Comparison of ENCODE assay signal across 1 cellular context in the genomic region with DNA sequence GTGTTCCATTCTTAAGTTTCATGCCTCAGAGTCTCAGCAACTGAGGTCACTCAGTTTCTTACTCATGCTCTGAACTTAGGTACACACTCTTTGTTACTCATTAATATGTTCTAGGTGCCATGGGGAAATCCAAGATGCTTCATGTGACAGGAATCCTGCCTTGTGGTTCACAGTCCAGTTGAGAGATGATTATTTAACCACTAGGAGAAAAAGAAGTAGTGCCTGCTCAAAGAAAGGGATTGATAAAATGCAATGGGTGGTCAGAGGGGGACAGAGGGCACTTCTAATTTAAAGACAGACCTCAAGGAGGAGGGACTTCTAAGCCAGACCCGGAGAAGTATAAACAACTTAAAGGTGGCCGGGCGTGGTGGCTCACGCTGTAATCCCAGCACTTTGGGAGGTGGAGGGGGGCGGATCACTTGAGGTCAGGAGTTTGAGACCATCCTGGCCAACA.
TF ChIP-seq lines count a peak whose summit lies in the region.

No MANE protein-coding gene starts in this region.

TF ChIP-seq in GM12878, 131 proteins besides CTCF, POLR2A, EP300 and RAD21 (continued from another document):
- TF ChIP-seq TBL1XR1 (IDR thresholded peaks at IDR 0.05; ENCODE audit: low read depth, low read length): no peak
- peak in 1 of 2 experiments; percentile 69; a peak in 1 of 4 replicates for TF ChIP-seq CEBPB (IDR thresholded peaks at IDR 0.05; ENCODE audit: borderline replicate concordance in 1 of 2, low read depth in 2 of 2, low read length in 2 of 2)
- TF ChIP-seq, protein P1, sequence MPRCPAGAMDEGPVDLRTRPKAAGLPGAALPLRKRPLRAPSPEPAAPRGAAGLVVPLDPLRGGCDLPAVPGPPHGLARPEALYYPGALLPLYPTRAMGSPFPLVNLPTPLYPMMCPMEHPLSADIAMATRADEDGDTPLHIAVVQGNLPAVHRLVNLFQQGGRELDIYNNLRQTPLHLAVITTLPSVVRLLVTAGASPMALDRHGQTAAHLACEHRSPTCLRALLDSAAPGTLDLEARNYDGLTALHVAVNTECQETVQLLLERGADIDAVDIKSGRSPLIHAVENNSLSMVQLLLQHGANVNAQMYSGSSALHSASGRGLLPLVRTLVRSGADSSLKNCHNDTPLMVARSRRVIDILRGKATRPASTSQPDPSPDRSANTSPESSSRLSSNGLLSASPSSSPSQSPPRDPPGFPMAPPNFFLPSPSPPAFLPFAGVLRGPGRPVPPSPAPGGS (IDR thresholded peaks at IDR 0.05; ENCODE audit: borderline replicate concordance, insufficient read depth, low read depth, low read length, poor library complexity, severe bottlenecking): peak; percentile 82
- peak; percentile 28 for TF ChIP-seq SMAD1 (IDR thresholded peaks at IDR 0.05; ENCODE audit: low read depth, partially characterized antibody)
- TF ChIP-seq CREB1 (IDR thresholded peaks at IDR 0.05; ENCODE audit: low read depth): 0 out of 2 replicates have a peak, but pooled peaks have one; percentile 21
- TF ChIP-seq, protein P2, sequence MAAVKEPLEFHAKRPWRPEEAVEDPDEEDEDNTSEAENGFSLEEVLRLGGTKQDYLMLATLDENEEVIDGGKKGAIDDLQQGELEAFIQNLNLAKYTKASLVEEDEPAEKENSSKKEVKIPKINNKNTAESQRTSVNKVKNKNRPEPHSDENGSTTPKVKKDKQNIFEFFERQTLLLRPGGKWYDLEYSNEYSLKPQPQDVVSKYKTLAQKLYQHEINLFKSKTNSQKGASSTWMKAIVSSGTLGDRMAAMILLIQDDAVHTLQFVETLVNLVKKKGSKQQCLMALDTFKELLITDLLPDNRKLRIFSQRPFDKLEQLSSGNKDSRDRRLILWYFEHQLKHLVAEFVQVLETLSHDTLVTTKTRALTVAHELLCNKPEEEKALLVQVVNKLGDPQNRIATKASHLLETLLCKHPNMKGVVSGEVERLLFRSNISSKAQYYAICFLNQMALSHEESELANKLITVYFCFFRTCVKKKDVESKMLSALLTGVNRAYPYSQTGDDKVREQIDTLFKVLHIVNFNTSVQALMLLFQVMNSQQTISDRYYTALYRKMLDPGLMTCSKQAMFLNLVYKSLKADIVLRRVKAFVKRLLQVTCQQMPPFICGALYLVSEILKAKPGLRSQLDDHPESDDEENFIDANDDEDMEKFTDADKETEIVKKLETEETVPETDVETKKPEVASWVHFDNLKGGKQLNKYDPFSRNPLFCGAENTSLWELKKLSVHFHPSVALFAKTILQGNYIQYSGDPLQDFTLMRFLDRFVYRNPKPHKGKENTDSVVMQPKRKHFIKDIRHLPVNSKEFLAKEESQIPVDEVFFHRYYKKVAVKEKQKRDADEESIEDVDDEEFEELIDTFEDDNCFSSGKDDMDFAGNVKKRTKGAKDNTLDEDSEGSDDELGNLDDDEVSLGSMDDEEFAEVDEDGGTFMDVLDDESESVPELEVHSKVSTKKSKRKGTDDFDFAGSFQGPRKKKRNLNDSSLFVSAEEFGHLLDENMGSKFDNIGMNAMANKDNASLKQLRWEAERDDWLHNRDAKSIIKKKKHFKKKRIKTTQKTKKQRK (IDR thresholded peaks at IDR 0.05; ENCODE audit: low read depth, low read length): no peak
- peak; percentile 99 for TF ChIP-seq IKZF2 (IDR thresholded peaks at IDR 0.05)
- no peak for TF ChIP-seq TARDBP (IDR thresholded peaks at IDR 0.05; ENCODE audit: borderline replicate concordance)
- TF ChIP-seq PAX5 (IDR thresholded peaks at IDR 0.05; ENCODE audit: borderline replicate concordance, low read depth, low read length): no peak
- TF ChIP-seq, protein P3, sequence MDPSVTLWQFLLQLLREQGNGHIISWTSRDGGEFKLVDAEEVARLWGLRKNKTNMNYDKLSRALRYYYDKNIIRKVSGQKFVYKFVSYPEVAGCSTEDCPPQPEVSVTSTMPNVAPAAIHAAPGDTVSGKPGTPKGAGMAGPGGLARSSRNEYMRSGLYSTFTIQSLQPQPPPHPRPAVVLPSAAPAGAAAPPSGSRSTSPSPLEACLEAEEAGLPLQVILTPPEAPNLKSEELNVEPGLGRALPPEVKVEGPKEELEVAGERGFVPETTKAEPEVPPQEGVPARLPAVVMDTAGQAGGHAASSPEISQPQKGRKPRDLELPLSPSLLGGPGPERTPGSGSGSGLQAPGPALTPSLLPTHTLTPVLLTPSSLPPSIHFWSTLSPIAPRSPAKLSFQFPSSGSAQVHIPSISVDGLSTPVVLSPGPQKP (IDR thresholded peaks at IDR 0.05; ENCODE audit: low read depth, low read length): no peak
- TF ChIP-seq, protein P4, sequence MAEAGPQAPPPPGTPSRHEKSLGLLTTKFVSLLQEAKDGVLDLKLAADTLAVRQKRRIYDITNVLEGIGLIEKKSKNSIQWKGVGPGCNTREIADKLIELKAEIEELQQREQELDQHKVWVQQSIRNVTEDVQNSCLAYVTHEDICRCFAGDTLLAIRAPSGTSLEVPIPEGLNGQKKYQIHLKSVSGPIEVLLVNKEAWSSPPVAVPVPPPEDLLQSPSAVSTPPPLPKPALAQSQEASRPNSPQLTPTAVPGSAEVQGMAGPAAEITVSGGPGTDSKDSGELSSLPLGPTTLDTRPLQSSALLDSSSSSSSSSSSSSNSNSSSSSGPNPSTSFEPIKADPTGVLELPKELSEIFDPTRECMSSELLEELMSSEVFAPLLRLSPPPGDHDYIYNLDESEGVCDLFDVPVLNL (IDR thresholded peaks at IDR 0.05; ENCODE audit: low read depth, low read length): no peak
- no peak for TF ChIP-seq HDAC2 (IDR thresholded peaks at IDR 0.05)
- peak; percentile 96 for TF ChIP-seq RUNX3 (IDR thresholded peaks at IDR 0.05; ENCODE audit: low read length)
- TF ChIP-seq KDM1A (IDR thresholded peaks at IDR 0.05; ENCODE audit: borderline replicate concordance): no peak
- TF ChIP-seq BMI1 (IDR thresholded peaks at IDR 0.05; ENCODE audit: borderline replicate concordance): peak; percentile 77
- peak; percentile 47; the same call in 1 of the 2 replicates for TF ChIP-seq MEF2A (IDR thresholded peaks at IDR 0.05; ENCODE audit: insufficient read depth, low read depth, low read length)
- no peak for TF ChIP-seq SP1 (IDR thresholded peaks at IDR 0.05; ENCODE audit: low read depth, low read length)
- TF ChIP-seq SMARCA5 (IDR thresholded peaks at IDR 0.05): peak; percentile 50; the same call in 1 of the 2 replicates
- TF ChIP-seq, protein P5, sequence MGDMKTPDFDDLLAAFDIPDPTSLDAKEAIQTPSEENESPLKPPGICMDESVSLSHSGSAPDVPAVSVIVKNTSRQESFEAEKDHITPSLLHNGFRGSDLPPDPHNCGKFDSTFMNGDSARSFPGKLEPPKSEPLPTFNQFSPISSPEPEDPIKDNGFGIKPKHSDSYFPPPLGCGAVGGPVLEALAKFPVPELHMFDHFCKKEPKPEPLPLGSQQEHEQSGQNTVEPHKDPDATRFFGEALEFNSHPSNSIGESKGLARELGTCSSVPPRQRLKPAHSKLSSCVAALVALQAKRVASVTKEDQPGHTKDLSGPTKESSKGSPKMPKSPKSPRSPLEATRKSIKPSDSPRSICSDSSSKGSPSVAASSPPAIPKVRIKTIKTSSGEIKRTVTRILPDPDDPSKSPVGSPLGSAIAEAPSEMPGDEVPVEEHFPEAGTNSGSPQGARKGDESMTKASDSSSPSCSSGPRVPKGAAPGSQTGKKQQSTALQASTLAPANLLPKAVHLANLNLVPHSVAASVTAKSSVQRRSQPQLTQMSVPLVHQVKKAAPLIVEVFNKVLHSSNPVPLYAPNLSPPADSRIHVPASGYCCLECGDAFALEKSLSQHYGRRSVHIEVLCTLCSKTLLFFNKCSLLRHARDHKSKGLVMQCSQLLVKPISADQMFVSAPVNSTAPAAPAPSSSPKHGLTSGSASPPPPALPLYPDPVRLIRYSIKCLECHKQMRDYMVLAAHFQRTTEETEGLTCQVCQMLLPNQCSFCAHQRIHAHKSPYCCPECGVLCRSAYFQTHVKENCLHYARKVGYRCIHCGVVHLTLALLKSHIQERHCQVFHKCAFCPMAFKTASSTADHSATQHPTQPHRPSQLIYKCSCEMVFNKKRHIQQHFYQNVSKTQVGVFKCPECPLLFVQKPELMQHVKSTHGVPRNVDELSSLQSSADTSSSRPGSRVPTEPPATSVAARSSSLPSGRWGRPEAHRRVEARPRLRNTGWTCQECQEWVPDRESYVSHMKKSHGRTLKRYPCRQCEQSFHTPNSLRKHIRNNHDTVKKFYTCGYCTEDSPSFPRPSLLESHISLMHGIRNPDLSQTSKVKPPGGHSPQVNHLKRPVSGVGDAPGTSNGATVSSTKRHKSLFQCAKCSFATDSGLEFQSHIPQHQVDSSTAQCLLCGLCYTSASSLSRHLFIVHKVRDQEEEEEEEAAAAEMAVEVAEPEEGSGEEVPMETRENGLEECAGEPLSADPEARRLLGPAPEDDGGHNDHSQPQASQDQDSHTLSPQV (IDR thresholded peaks at IDR 0.05): no peak
- TF ChIP-seq, protein P6, sequence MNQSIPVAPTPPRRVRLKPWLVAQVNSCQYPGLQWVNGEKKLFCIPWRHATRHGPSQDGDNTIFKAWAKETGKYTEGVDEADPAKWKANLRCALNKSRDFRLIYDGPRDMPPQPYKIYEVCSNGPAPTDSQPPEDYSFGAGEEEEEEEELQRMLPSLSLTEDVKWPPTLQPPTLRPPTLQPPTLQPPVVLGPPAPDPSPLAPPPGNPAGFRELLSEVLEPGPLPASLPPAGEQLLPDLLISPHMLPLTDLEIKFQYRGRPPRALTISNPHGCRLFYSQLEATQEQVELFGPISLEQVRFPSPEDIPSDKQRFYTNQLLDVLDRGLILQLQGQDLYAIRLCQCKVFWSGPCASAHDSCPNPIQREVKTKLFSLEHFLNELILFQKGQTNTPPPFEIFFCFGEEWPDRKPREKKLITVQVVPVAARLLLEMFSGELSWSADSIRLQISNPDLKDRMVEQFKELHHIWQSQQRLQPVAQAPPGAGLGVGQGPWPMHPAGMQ (IDR thresholded peaks at IDR 0.05; ENCODE audit: borderline replicate concordance): no peak
- peak; percentile 91 for TF ChIP-seq RAD51 (IDR thresholded peaks at IDR 0.05)
- no peak for TF ChIP-seq ESRRA (IDR thresholded peaks at IDR 0.05; ENCODE audit: low read length)
- 0 out of 2 replicates have a peak, but pooled peaks have one; percentile 48 for TF ChIP-seq IRF4 (IDR thresholded peaks at IDR 0.05; ENCODE audit: low read depth, low read length)
- TF ChIP-seq LARP7 (IDR thresholded peaks at IDR 0.05): no peak
- TF ChIP-seq TCF12 (IDR thresholded peaks at IDR 0.05; ENCODE audit: low read depth, low read length): no peak
- TF ChIP-seq NR2F1 (conservative IDR thresholded peaks at IDR 0.05): peak; percentile 91
- no peak; the same call in 1 of the 2 replicates for TF ChIP-seq BACH1 (IDR thresholded peaks at IDR 0.05; ENCODE audit: borderline replicate concordance)
- peak; percentile 91 for TF ChIP-seq NFIC (IDR thresholded peaks at IDR 0.05; ENCODE audit: low read depth, low read length)
- TF ChIP-seq RCOR1 (conservative IDR thresholded peaks at IDR 0.05; ENCODE audit: low read depth, low read length): no peak
- TF ChIP-seq, protein P7, sequence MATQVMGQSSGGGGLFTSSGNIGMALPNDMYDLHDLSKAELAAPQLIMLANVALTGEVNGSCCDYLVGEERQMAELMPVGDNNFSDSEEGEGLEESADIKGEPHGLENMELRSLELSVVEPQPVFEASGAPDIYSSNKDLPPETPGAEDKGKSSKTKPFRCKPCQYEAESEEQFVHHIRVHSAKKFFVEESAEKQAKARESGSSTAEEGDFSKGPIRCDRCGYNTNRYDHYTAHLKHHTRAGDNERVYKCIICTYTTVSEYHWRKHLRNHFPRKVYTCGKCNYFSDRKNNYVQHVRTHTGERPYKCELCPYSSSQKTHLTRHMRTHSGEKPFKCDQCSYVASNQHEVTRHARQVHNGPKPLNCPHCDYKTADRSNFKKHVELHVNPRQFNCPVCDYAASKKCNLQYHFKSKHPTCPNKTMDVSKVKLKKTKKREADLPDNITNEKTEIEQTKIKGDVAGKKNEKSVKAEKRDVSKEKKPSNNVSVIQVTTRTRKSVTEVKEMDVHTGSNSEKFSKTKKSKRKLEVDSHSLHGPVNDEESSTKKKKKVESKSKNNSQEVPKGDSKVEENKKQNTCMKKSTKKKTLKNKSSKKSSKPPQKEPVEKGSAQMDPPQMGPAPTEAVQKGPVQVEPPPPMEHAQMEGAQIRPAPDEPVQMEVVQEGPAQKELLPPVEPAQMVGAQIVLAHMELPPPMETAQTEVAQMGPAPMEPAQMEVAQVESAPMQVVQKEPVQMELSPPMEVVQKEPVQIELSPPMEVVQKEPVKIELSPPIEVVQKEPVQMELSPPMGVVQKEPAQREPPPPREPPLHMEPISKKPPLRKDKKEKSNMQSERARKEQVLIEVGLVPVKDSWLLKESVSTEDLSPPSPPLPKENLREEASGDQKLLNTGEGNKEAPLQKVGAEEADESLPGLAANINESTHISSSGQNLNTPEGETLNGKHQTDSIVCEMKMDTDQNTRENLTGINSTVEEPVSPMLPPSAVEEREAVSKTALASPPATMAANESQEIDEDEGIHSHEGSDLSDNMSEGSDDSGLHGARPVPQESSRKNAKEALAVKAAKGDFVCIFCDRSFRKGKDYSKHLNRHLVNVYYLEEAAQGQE (IDR thresholded peaks at IDR 0.05; ENCODE audit: low read depth, low read length): no peak
- TF ChIP-seq BRCA1 (IDR thresholded peaks at IDR 0.05; ENCODE audit: low read depth, low read length): no peak
- TF ChIP-seq ZNF207 (IDR thresholded peaks at IDR 0.05; ENCODE audit: borderline replicate concordance): no peak
- TF ChIP-seq MYB (IDR thresholded peaks at IDR 0.05; ENCODE audit: borderline replicate concordance, low read depth, low read length): no peak
- no peak for TF ChIP-seq RBBP5 (conservative IDR thresholded peaks at IDR 0.05)
- TF ChIP-seq YBX1 (IDR thresholded peaks at IDR 0.05): no peak
- no peak for TF ChIP-seq KAT2A (conservative IDR thresholded peaks at IDR 0.05; ENCODE audit: control insufficient read depth, low read depth, low read length)
TF ChIP-seq in GM12878: peak in this region for 41.
